ENCODE assay signal across 27 cellular contexts in the genomic region with DNA sequence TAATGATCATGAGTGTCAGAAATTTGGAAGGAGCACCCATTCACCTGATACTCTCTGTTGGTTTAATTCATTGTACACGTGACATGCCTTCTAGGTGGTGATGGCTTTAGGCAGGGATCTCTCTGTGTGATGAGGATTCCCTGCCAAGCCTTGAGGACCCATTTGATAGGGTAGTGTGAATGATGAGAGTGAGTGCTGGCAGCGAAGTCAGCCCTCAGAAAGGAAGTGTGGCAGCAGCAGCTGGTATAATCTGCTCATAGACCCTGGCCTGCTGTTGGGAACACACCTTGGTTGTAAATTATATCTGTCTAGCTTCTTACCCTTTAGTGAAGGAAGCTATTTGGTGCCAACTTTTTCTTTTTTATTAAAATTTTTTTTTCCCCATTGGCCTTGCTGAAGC.
A peak's percentile ranks its signal among the peaks of the same experiment; 100 is the strongest.
DNase-seq lines count a peak whose midpoint lies in the region; ATAC-seq, FAIRE-seq and TF ChIP-seq lines count a peak whose summit lies in the region.
"Had no signal": no experiment of that assay in that cellular context is flagged by ENCODE, and none has a peak within 500 bp of the region (broad histone marks: within the 10 kb centered on the region; RNA-seq: fewer than 3 reads in every experiment).

No MANE protein-coding gene starts in this region.

- H3K27ac ChIP-seq in right cardiac atrium (ENCODE audit: low read length) = no peak overlapping the region
- H3K27ac ChIP-seq: BLaER1, pancreas, PC-9, spleen had no signal

- H3K36me3 Mint-ChIP-seq in activated naive CD8-positive, alpha-beta T cell treated with anti-CD3 and anti-CD28 coated beads for 36 hours = peaks cover 50% of the 10 kb centered on the region

- no peaks in the 10 kb centered on the region for H3K27me3 ChIP-seq in right cardiac atrium (ENCODE audit: control insufficient read depth, insufficient read depth)
- H3K27me3 ChIP-seq: BLaER1, pancreas, spleen had no signal

- DNase-seq in GM12891 (ENCODE audit: insufficient read length, low spot score) = no peak
- DNase-seq in NCI-H2196 (lab: John Stamatoyannopoulos, UW; ENCODE audit: unreplicated experiment) = peak; percentile 52
- DNase-seq in activated naive CD8-positive, alpha-beta T cell treated with anti-CD3 and anti-CD28 coated beads for 36 hours = no peak
- peak in 2 of 3 donors; percentile 24 to 57 for DNase-seq in right cardiac atrium
- DNase-seq in NCI-H2227 treated with DMSO at 0.1 percent for 48 hours (lab: John Stamatoyannopoulos, UW) = no peak
- no peak for DNase-seq in NCI-H1436 treated with DMSO at 0.1 percent for 48 hours (lab: John Stamatoyannopoulos, UW)
- DNase-seq: activated gamma-delta T cell; activated T-cell treated with anti-CD3 and anti-CD28 coated beads, Interleukin-2, amount 50 U/mL, for 1 hour; COR-L47; DMS79; GF-D8; HCEC 1CT; kidney glomerular epithelial cell; NCI-H1105 treated with DMSO at 0.1 percent for 48 hours; NCI-H510A; pancreas; PC-9; SIG-M5; spleen; SW 1271 had no signal

- WGBS in right cardiac atrium = 74% methylated on average over 2 of the region's 2 CpGs

- no peak overlapping the region for H3K4me3 Mint-ChIP-seq in activated naive CD8-positive, alpha-beta T cell treated with anti-CD3 and anti-CD28 coated beads for 36 hours
- H3K4me3 Mint-ChIP-seq: brain, IgD-negative memory B cell, memory B cell, neural crest cell, type B pancreatic cell had no signal

- TF ChIP-seq POLR2A in GM12891 (IDR thresholded peaks at IDR 0.05; ENCODE audit: low read depth, low read length) = no peak

- peak overlapping the region; percentile 42 for H3K27ac Mint-ChIP-seq in activated naive CD8-positive, alpha-beta T cell treated with anti-CD3 and anti-CD28 coated beads for 36 hours
- H3K27ac Mint-ChIP-seq: IgD-negative memory B cell, memory B cell, type B pancreatic cell had no signal

- intact Hi-C loops in right cardiac atrium (cut with DNase I) = loop anchor here in 2 of 4 donors (10.0 kb wide), 2 partner anchors 54 to 94 kb away; a partner anchor contains a TSS

- H3K4me1 ChIP-seq in right cardiac atrium (ENCODE audit: control insufficient read depth, insufficient read depth, low read length) = no peaks in the 10 kb centered on the region
- H3K4me1 ChIP-seq: BLaER1, pancreas had no signal

- FAIRE-seq in GM12891 (lab: Jason Lieb, UNC) = peak; percentile 74
- FAIRE-seq: pancreas had no signal

- no peaks in the 10 kb centered on the region for H3K9me3 ChIP-seq in right cardiac atrium (ENCODE audit: control insufficient read depth, low read length)
- H3K9me3 ChIP-seq: BLaER1, pancreas, spleen had no signal

- no peak overlapping the region for H3K4me3 ChIP-seq in right cardiac atrium (ENCODE audit: low read length)
- H3K4me3 ChIP-seq: BLaER1, pancreas, PC-9, spleen had no signal

- peak; percentile 89 to 92 for ATAC-seq in right cardiac atrium
- ATAC-seq in HG02588 (IDR thresholded peaks at IDR 0.05; ENCODE audit: unreplicated experiment) = no peak
- ATAC-seq: pancreas had no signal

- H3K27me3 Mint-ChIP-seq in activated naive CD8-positive, alpha-beta T cell treated with anti-CD3 and anti-CD28 coated beads for 36 hours = no peaks in the 10 kb centered on the region
- H3K27me3 Mint-ChIP-seq: brain, IgD-negative memory B cell, memory B cell, type B pancreatic cell had no signal

- H3K4me1 Mint-ChIP-seq in activated naive CD8-positive, alpha-beta T cell treated with anti-CD3 and anti-CD28 coated beads for 36 hours = peaks cover 60% of the 10 kb centered on the region

- H3K9me3 Mint-ChIP-seq in activated naive CD8-positive, alpha-beta T cell treated with anti-CD3 and anti-CD28 coated beads for 36 hours = no peaks in the 10 kb centered on the region
- H3K9me3 Mint-ChIP-seq: brain, IgD-negative memory B cell, memory B cell, neural crest cell, type B pancreatic cell had no signal

TF ChIP-seq in GM12891, 5 proteins besides CTCF, POLR2A, EP300 and RAD21:
- TF ChIP-seq SPI1 (IDR thresholded peaks at IDR 0.05; ENCODE audit: low read depth, low read length) (no peak), POLR2AphosphoS5 (IDR thresholded peaks at IDR 0.05; ENCODE audit: low read depth, low read length) (no peak), TAF1 (IDR thresholded peaks at IDR 0.05; ENCODE audit: low read depth, low read length) (no peak)

Comparison
In these comparisons a context has a peak if more than half of its experiments do, and no peak if none do; other contexts are left out.
1. DNase-seq: peak in NCI-H2196 (single experiment) and right cardiac atrium (2 of 3); none in GM12891 (single experiment), activated naive CD8-positive, alpha-beta T cell treated with anti-CD3 and anti-CD28 coated beads for 36 hours (single experiment), NCI-H2227 treated with DMSO at 0.1 percent for 48 hours (single experiment) and NCI-H1436 treated with DMSO at 0.1 percent for 48 hours (single experiment).